In genomic region chr22:24645408-24646230, GRCh38 we compare ENCODE assay signal across 8 cellular contexts. TPM values are rescaled to one million over a fixed set of nuclear protein-coding genes. Genes with fewer than 3 reads are reported as not detected.
DNase-seq lines count a peak whose midpoint lies in the region; ATAC-seq, FAIRE-seq and TF ChIP-seq lines count a peak whose summit lies in the region.
"Not testable (repeated sequence)": the region's sequence is repeated elsewhere in the genome, so short reads cannot be mapped to it uniquely, and the experiment has no call there.
"Had no signal": no experiment of that assay in that cellular context is flagged by ENCODE, and none has a peak within 500 bp of the region (broad histone marks: within the 10 kb centered on the region; RNA-seq: fewer than 3 reads in every experiment).

No MANE protein-coding gene starts in this region.

- H3K4me3 Mint-ChIP-seq in nephron progenitor cell: peak overlapping the region; percentile 32

- 50 to 72% (median 62%) methylated on average over 4 to 7 of the region's 16 CpGs for WGBS in adrenal gland, 4 donors
- no CpG with 5 or more reads among the region's 16 CpGs for WGBS in gastroesophageal sphincter (ENCODE audit: low coverage in 1 of 2), 2 donors
- 44 to 75% (median 63%) methylated on average over 3 to 11 of the region's 16 CpGs for WGBS in spleen, 5 donors

- H3K27me3 Mint-ChIP-seq in nephron progenitor cell (ENCODE audit: low read depth, poor library complexity): not testable (repeated sequence)

- not testable (repeated sequence) for H3K9me3 ChIP-seq in BLaER1 treated with 17β-estradiol and CSF1 and Interleukin-3, amounts not matched to agents 10 nM and 100 nM (replicated peaks in 1 of 11); adrenal gland (replicated peaks in 1 of 3); gastroesophageal sphincter; kidney (ENCODE audit: control insufficient read depth in 1 of 2, low read length in 2 of 2); spleen

- not testable (repeated sequence) for H3K36me3 ChIP-seq in BLaER1 treated with 17β-estradiol and CSF1 and Interleukin-3, amounts not matched to agents 10 nM and 100 nM; adrenal gland (replicated peaks in 1 of 2); gastroesophageal sphincter; kidney (ENCODE audit: control insufficient read depth in 1 of 2, insufficient read depth in 2 of 2, low read length in 2 of 2); spleen

- not testable (repeated sequence) for H3K4me3 ChIP-seq in BLaER1 treated with 17β-estradiol and CSF1 and Interleukin-3, amounts not matched to agents 10 nM and 100 nM; adrenal gland; gastroesophageal sphincter; kidney (ENCODE audit: low read length in 2 of 2); spleen

- not testable (repeated sequence) for H3K27ac ChIP-seq in BLaER1 treated with 17β-estradiol and CSF1 and Interleukin-3, amounts not matched to agents 10 nM and 100 nM; gastroesophageal sphincter; kidney (ENCODE audit: low read depth in 2 of 2, low read length in 2 of 2); spleen
- H3K27ac ChIP-seq in adrenal gland: peak overlapping the region in 1 of 5 donors; percentile 52

- TF ChIP-seq POLR2A in adrenal gland (IDR thresholded peaks at IDR 0.05); gastroesophageal sphincter (IDR thresholded peaks at IDR 0.05); spleen (IDR thresholded peaks at IDR 0.05): not testable (repeated sequence)

- H3K9ac ChIP-seq in BLaER1 treated with 17β-estradiol and CSF1 and Interleukin-3, amounts not matched to agents 10 nM and 100 nM; kidney (ENCODE audit: low read length in 2 of 2): not testable (repeated sequence)

- TF ChIP-seq EP300 in gastroesophageal sphincter (IDR thresholded peaks at IDR 0.05): not testable (repeated sequence)

- peak overlapping the region; percentile 32 to 69 (median 56); a peak in 17 of 22 replicates for H3K4me2 ChIP-seq in BLaER1 treated with 17β-estradiol and CSF1 and Interleukin-3, amounts not matched to agents 10 nM and 100 nM

- not testable (repeated sequence) for H4K20me1 ChIP-seq in BLaER1 treated with 17β-estradiol and CSF1 and Interleukin-3, amounts not matched to agents 10 nM and 100 nM

- not testable (repeated sequence) for TF ChIP-seq CTCF in adrenal gland (IDR thresholded peaks at IDR 0.05); gastroesophageal sphincter (IDR thresholded peaks at IDR 0.05); kidney (IDR thresholded peaks at IDR 0.05; ENCODE audit: borderline replicate concordance, extremely low read depth, insufficient read depth); nephron progenitor cell (IDR thresholded peaks at IDR 0.05); spleen (IDR thresholded peaks at IDR 0.05 in 8 of 11, conservative IDR thresholded peaks at IDR 0.05 in 3 of 11)

- H3K4me1 Mint-ChIP-seq in nephron progenitor cell: peaks cover 22% of the 10 kb centered on the region

- peak; percentile 30 for FAIRE-seq in kidney (lab: Jason Lieb, UNC)

- H3K4me1 ChIP-seq in BLaER1 treated with 17β-estradiol and CSF1 and Interleukin-3, amounts not matched to agents 10 nM and 100 nM: peaks cover 10 to 28% (median 19%) of the 10 kb centered on the region in 10 experiments
- not testable (repeated sequence) for H3K4me1 ChIP-seq in adrenal gland (replicated peaks in 1 of 2); gastroesophageal sphincter; kidney (ENCODE audit: control insufficient read depth in 1 of 2, insufficient read depth in 1 of 2, low read depth in 1 of 2, low read length in 2 of 2)
- H3K4me1 ChIP-seq in spleen: peaks cover 0 to 14% (median 0%) of the 10 kb centered on the region in 6 donors

- intact Hi-C loops in adrenal gland (cut with DNase I): loop anchor here in 1 of 2 donors (10.0 kb wide), 1 partner anchor 109 kb away; no protein-coding TSS in a partner anchor
- intact Hi-C loops in kidney (cut with DNase I); spleen (cut with DNase I; ENCODE audit: low total_unique reads): not testable (repeated sequence)

- H3K27me3 ChIP-seq in BLaER1 treated with 17β-estradiol and CSF1 and Interleukin-3, amounts not matched to agents 10 nM and 100 nM; adrenal gland; gastroesophageal sphincter; spleen (replicated peaks in 1 of 7): not testable (repeated sequence)

- not testable (repeated sequence) for H3K36me3 Mint-ChIP-seq in nephron progenitor cell (ENCODE audit: low read depth)

- not testable (repeated sequence) for H3K9me3 Mint-ChIP-seq in nephron progenitor cell

- ATAC-seq in gastroesophageal sphincter: peak; percentile 34

- peak in 6 of 7 donors; percentile 41 to 72 (median 46) for DNase-seq in adrenal gland
- not testable (repeated sequence) for DNase-seq in kidney
- peak; percentile 30 for DNase-seq in nephron progenitor cell
- peak; percentile 55 for DNase-seq in spleen

- H3K27ac Mint-ChIP-seq in nephron progenitor cell: peak overlapping the region; percentile 84

RNA-seq across cellular contexts. Expression of gene GGT1, which starts 42.6 kb away (rescaled TPM):
- total RNA-seq in adrenal gland (10 to 100 TPM in 1 of 8 donors, 1 to 10 TPM in 7; 1.9 to 59.8 (median 4.0) TPM), gastroesophageal sphincter (1 to 10 TPM in 3 of 4 donors, under 1 TPM in 1; 0.47 to 5.0 (median 3.7) TPM), kidney (169 TPM), spleen (10 to 100 TPM; 11.3 to 22.9 (median 18.4) TPM)
- polyA plus RNA-seq in adrenal gland (10 to 100 TPM in 1 of 3 donors, 1 to 10 TPM in 1, under 1 TPM in 1; 0.97 to 13.3 (median 9.8) TPM), kidney (ENCODE audit: insufficient read depth, low read depth, low replicate concordance) (153 TPM), spleen (10 to 100 TPM; 10.9 to 27.2 (median 15.1) TPM)

RNA-seq across cellular contexts. Expression of gene LRRC75B, which starts 52.7 kb away (rescaled TPM):
- total RNA-seq in adrenal gland (10 to 100 TPM in 1 of 8 donors, 1 to 10 TPM in 7; 2.2 to 10.8 (median 4.7) TPM), gastroesophageal sphincter (10 to 100 TPM in 2 of 4 donors, 1 to 10 TPM in 2; 8.5 to 21.2 (median 14.8) TPM), kidney (47.6 TPM), spleen (1 to 10 TPM; 2.9 to 6.6 (median 5.3) TPM)
- polyA plus RNA-seq in adrenal gland (10 to 100 TPM in 2 of 3 donors, 1 to 10 TPM in 1; 1.5 to 48.3 (median 20.4) TPM), kidney (ENCODE audit: insufficient read depth, low read depth, low replicate concordance) (23.4 TPM), spleen (1 to 10 TPM; 3.4 to 6.7 (median 6.4) TPM)
- total RNA-seq: CD4-positive, CD25-positive, alpha-beta regulatory T cell had no signal
- polyA plus RNA-seq: CD8-positive, alpha-beta memory T cell had no signal
